In the genomic region with DNA sequence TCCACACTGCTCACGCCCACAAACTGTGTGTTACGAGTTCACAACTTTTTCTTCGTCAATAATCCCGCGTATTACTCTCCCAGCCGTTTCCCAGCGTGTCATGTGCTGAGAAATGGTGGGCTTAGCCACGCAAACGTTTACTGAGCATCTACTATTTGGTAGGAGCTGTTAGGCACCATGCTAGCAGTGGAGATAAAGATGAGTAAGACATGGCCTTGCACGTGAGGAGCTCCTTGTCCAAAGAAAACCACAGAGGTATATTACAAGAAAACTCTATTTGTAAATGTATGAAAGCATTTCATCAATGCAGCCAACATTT, we compare ENCODE assay signal across 8 cellular contexts. TPM values are rescaled to one million over a fixed set of nuclear protein-coding genes. Genes with fewer than 3 reads are reported as not detected.
DNase-seq lines count a peak whose midpoint lies in the region; ATAC-seq and TF ChIP-seq lines count a peak whose summit lies in the region.

No MANE protein-coding gene starts in this region.

- peaks cover 25% of the 10 kb centered on the region for H3K4me1 Mint-ChIP-seq in activated B cell treated with CpG ODN at 0.5 μM for 24 hours
- H3K4me1 Mint-ChIP-seq in stimulated activated memory B cell treated with anti-CD40 and anti-IgM and Interleukin-4, amounts not matched to agents 10 μg/mL and 1 μg/mL and 100 μg/mL, for 72 hours, result peaks cover 33% of the 10 kb centered on the region

- H3K36me3 Mint-ChIP-seq in activated B cell treated with CpG ODN at 0.5 μM for 24 hours (ENCODE audit: low read depth), result peaks cover 26% of the 10 kb centered on the region
- H3K36me3 Mint-ChIP-seq in stimulated activated memory B cell treated with anti-CD40 and anti-IgM and Interleukin-4, amounts not matched to agents 10 μg/mL and 1 μg/mL and 100 μg/mL, for 72 hours, result peaks cover 22% of the 10 kb centered on the region

- intact Hi-C loops in activated B cell treated with CpG ODN at 0.5 μM for 24 hours (cut with micrococcal nuclease), result loop anchor here (1.0 to 5.0 kb wide), 4 partner anchors 41 to 717 kb away; a partner anchor contains a TSS

- H3K4me3 ChIP-seq in iPS DF 6.9 (ENCODE audit: low read length), result peak overlapping the region; percentile 96; the same call in 1 of the 2 replicates

- no CpG with 5 or more reads among the region's 10 CpGs for WGBS in iPS DF 6.9 (ENCODE audit: insufficient coverage, insufficient read length)

- ATAC-seq in activated B cell treated with CpG ODN at 0.5 μM for 24 hours (ENCODE audit: low read depth) (no peak), HG03159 (IDR thresholded peaks at IDR 0.05; ENCODE audit: unreplicated experiment) (no peak)
- ATAC-seq in stimulated activated memory B cell treated with anti-CD40 and anti-IgM and Interleukin-4, amounts not matched to agents 10 μg/mL and 1 μg/mL and 100 μg/mL, for 72 hours, result no peak

- POLR2A ChIA-PET in HEK293T (lab: Yijun Ruan, JAX) (interaction anchor here (0.7 to 2.7 kb wide), 5 partner anchors 11 to 90 kb away, joined by 3 to 19 read pairs (median 4); a partner anchor contains a TSS), activated B cell treated with CpG ODN at 0.5 μM for 24 hours (lab: Charles Lee) (interaction anchor here (2.7 kb wide), 1 partner anchor 41 kb away, joined by 11 read pairs; a partner anchor contains a TSS)

- H3K36me3 ChIP-seq in iPS DF 6.9 (ENCODE audit: control insufficient read depth, insufficient read depth, low read length), result peaks cover 9% of the 10 kb centered on the region; the same call in 1 of the 2 replicates

- peak overlapping the region; percentile 98 for H3K27ac Mint-ChIP-seq in activated B cell treated with CpG ODN at 0.5 μM for 24 hours
- H3K27ac Mint-ChIP-seq in stimulated activated memory B cell treated with anti-CD40 and anti-IgM and Interleukin-4, amounts not matched to agents 10 μg/mL and 1 μg/mL and 100 μg/mL, for 72 hours, result peak overlapping the region; percentile 97

- no peaks in the 10 kb centered on the region for H3K27me3 ChIP-seq in iPS DF 6.9 (ENCODE audit: control insufficient read depth, insufficient read depth, low read length)

- H3K27ac ChIP-seq in iPS DF 6.9 (ENCODE audit: low read length), result no peak overlapping the region

- in situ Hi-C loops in GM13977 (cut with MboI; ENCODE audit: low pct_unique_long_range_greater_than_20kb, low sequenced_read_pairs, unreplicated experiment), result no loop called here

- H3K9me3 Mint-ChIP-seq in activated B cell treated with CpG ODN at 0.5 μM for 24 hours, result no peaks in the 10 kb centered on the region
- no peaks in the 10 kb centered on the region for H3K9me3 Mint-ChIP-seq in stimulated activated memory B cell treated with anti-CD40 and anti-IgM and Interleukin-4, amounts not matched to agents 10 μg/mL and 1 μg/mL and 100 μg/mL, for 72 hours

- H3K4me1 ChIP-seq in iPS DF 6.9 (ENCODE audit: control insufficient read depth, insufficient read depth, low read length), result no peaks in the 10 kb centered on the region; the same call in 1 of the 2 replicates

- TF ChIP-seq CTCF in activated B cell treated with CpG ODN at 0.5 μM for 24 hours (IDR thresholded peaks at IDR 0.05) (no peak), GM13977 (IDR thresholded peaks at IDR 0.05; ENCODE audit: extremely low read depth, insufficient read depth, missing control alignments) (no peak)

- H3K9me3 ChIP-seq in iPS DF 6.9 (ENCODE audit: control insufficient read depth, insufficient read depth, low read length), result no peaks in the 10 kb centered on the region

- H3K27me3 Mint-ChIP-seq in activated B cell treated with CpG ODN at 0.5 μM for 24 hours, result peaks cover 2% of the 10 kb centered on the region
- H3K27me3 Mint-ChIP-seq in stimulated activated memory B cell treated with anti-CD40 and anti-IgM and Interleukin-4, amounts not matched to agents 10 μg/mL and 1 μg/mL and 100 μg/mL, for 72 hours, result no peaks in the 10 kb centered on the region

- DNase-seq in HEK293T (ENCODE audit: extremely low spot score) (no peak), activated B cell treated with CpG ODN at 0.5 μM for 24 hours (no peak), iPS DF 6.9 (ENCODE audit: low read depth, low spot score) (no peak), GM13977 (ENCODE audit: low spot score) (no peak), cortex of kidney (lab: John Stamatoyannopoulos, UW) (no peak)
- DNase-seq in stimulated activated naive CD4-positive, alpha-beta T cell treated with Interleukin-2 at 50 U/mL for 16 hours (lab: John Stamatoyannopoulos, UW), result no peak

- H3K4me3 Mint-ChIP-seq in activated B cell treated with CpG ODN at 0.5 μM for 24 hours, result peak overlapping the region; percentile 98
- H3K4me3 Mint-ChIP-seq in stimulated activated memory B cell treated with anti-CD40 and anti-IgM and Interleukin-4, amounts not matched to agents 10 μg/mL and 1 μg/mL and 100 μg/mL, for 72 hours, result peak overlapping the region; percentile 97

- CTCF ChIA-PET in HEK293T (lab: Yijun Ruan, JAX) (interaction anchor here (0.6 to 1.4 kb wide), 2 partner anchors 11 to 261 kb away, joined by 3 to 4 read pairs; no protein-coding TSS in a partner anchor), activated B cell treated with CpG ODN at 0.5 μM for 24 hours (lab: Charles Lee) (interaction anchor here (2.1 kb wide), 1 partner anchor 11 kb away, joined by 9 read pairs; no protein-coding TSS in a partner anchor)

TF ChIP-seq in HEK293T, 16 proteins besides CTCF, POLR2A, EP300 and RAD21:
- TF ChIP-seq FOXM1 (IDR thresholded peaks at IDR 0.05; ENCODE audit: borderline replicate concordance) (no peak), L3MBTL2 (conservative IDR thresholded peaks at IDR 0.05) (peak; percentile 46; the same call in 1 of the 2 replicates)

RNA-seq across cellular contexts. Expression of a gene that starts 0.8 kb away (rescaled TPM):
- total RNA-seq in activated B cell treated with CpG ODN at 0.5 μM for 24 hours, result 15.1 and 17.1 TPM in 2 replicates

RNA-seq across cellular contexts. Expression of a gene that starts 22.1 kb away (rescaled TPM):
- total RNA-seq in activated B cell treated with CpG ODN at 0.5 μM for 24 hours, result not detected in 2 replicates

RNA-seq across cellular contexts. Expression of a gene that starts 41.1 kb away (rescaled TPM):
- 15.9 and 20.9 TPM in 2 replicates for total RNA-seq in activated B cell treated with CpG ODN at 0.5 μM for 24 hours

RNA-seq across cellular contexts. Expression of a gene that starts 41.2 kb away (rescaled TPM):
- 7.2 and 11.6 TPM in 2 replicates for total RNA-seq in activated B cell treated with CpG ODN at 0.5 μM for 24 hours
